In genomic region chr2:198545411-198545810, GRCh38 we compare ENCODE assay signal across 13 cellular contexts.
DNase-seq lines count a peak whose midpoint lies in the region; ATAC-seq, FAIRE-seq and TF ChIP-seq lines count a peak whose summit lies in the region.
"Had no signal": no experiment of that assay in that cellular context is flagged by ENCODE, and none has a peak within 500 bp of the region (broad histone marks: within the 10 kb centered on the region; RNA-seq: fewer than 3 reads in every experiment).

No MANE protein-coding gene starts in this region.

- H4K91ac ChIP-seq in H1 (replicated peaks; ENCODE audit: insufficient read length, low read length) = no peak overlapping the region

- no peak overlapping the region for H2BK12ac ChIP-seq in H1 (ENCODE audit: low read depth, low read length)

- H2AK5ac ChIP-seq in H1 (ENCODE audit: low read depth, low read length) = no peak overlapping the region

- H3K27me3 ChIP-seq in H1 (replicated peaks in 1 of 4; ENCODE audit: control insufficient read depth in 3 of 4, extremely low read depth in 1 of 4, insufficient read depth in 3 of 4, low read length in 3 of 4) (no peaks in the 10 kb centered on the region), neural progenitor cell (no peaks in the 10 kb centered on the region)

- no peak for TF ChIP-seq POLR2A in H1 (IDR thresholded peaks at IDR 0.05; ENCODE audit: control extremely low read depth in 1 of 2, low read depth in 2 of 2, low read length in 2 of 2)

- H3K23ac ChIP-seq in H1 (ENCODE audit: insufficient read length) = no peak overlapping the region

- H3F3A ChIP-seq in neural progenitor cell (ENCODE audit: low read depth) = no peaks in the 10 kb centered on the region

- no peak overlapping the region for H3K14ac ChIP-seq in H1 (ENCODE audit: insufficient read length)

- CTCF ChIA-PET in H1 (lab: Charles Lee; ENCODE audit: partially characterized antibody) = interaction anchor here (0.6 kb wide), 1 partner anchor 1154 kb away, joined by 5 read pairs; no protein-coding TSS in a partner anchor

- no peaks in the 10 kb centered on the region for H3K9me3 Mint-ChIP-seq in neural progenitor cell

- no peak overlapping the region for H3K27ac Mint-ChIP-seq in neural progenitor cell

- H3K23me2 ChIP-seq in H1 (ENCODE audit: low read depth, low read length) = no peaks in the 10 kb centered on the region

- TF ChIP-seq CTCF in H1 (IDR thresholded peaks at IDR 0.05; ENCODE audit: control extremely low read depth in 1 of 3, insufficient read depth in 1 of 3, low read depth in 1 of 3, low read length in 3 of 3) (no peak), neural progenitor cell (IDR thresholded peaks at IDR 0.05) (no peak)

- no peak overlapping the region for H2BK120ac ChIP-seq in H1 (replicated peaks; ENCODE audit: low read depth, low read length)

- no peak for ATAC-seq in GM18873 (IDR thresholded peaks at IDR 0.05; ENCODE audit: low FRiP score, unreplicated experiment)
- ATAC-seq: A549 had no signal

- H3K9me3 ChIP-seq in H1 (ENCODE audit: insufficient read depth in 2 of 2, low read depth in 1 of 2, low read length in 1 of 2) = no peaks in the 10 kb centered on the region
- H3K9me3 ChIP-seq in neural progenitor cell (ENCODE audit: low read depth) = no peaks in the 10 kb centered on the region
- H3K9me3 ChIP-seq: A549 had no signal

- no peak for FAIRE-seq in H1 (lab: Jason Lieb, UNC)
- FAIRE-seq: A549, G401.6, GM12891 had no signal

- no peaks in the 10 kb centered on the region for H3K27me3 Mint-ChIP-seq in neural progenitor cell (ENCODE audit: insufficient read depth, low read depth)

- no peak overlapping the region for H2BK5ac ChIP-seq in H1 (ENCODE audit: low read depth, low read length)

- H3K4me2 ChIP-seq in H1 (ENCODE audit: insufficient read depth in 1 of 2, low read depth in 2 of 2, low read length in 2 of 2) (no peak overlapping the region), neural progenitor cell (no peak overlapping the region)
- H3K4me2 ChIP-seq: A549 had no signal

- no peak overlapping the region for H3K4me3 ChIP-seq in H1 (ENCODE audit: extremely low read depth in 1 of 4, insufficient read depth in 2 of 4, low read depth in 3 of 4, low read length in 4 of 4)
- no peak overlapping the region for H3K4me3 ChIP-seq in neural progenitor cell
- H3K4me3 ChIP-seq: A549 had no signal

- H3K36me3 Mint-ChIP-seq in neural progenitor cell = no peaks in the 10 kb centered on the region

- H3K27ac ChIP-seq in H1 (ENCODE audit: low read depth, low read length) (no peak overlapping the region), neural progenitor cell (no peak overlapping the region)
- H3K27ac ChIP-seq: A549, C4-2B had no signal

- H3K4ac ChIP-seq in H1 (replicated peaks; ENCODE audit: insufficient read length, low read depth, low read length) = no peak overlapping the region

- H2BK15ac ChIP-seq in H1 (ENCODE audit: low read length) = no peak overlapping the region

- peak; percentile 1 for DNase-seq in EH (ENCODE audit: low read depth)
- peak; percentile 34 for DNase-seq in HCEC 1CT
- DNase-seq in H1 (ENCODE audit: low read depth in 1 of 2, low spot score in 2 of 2) = no peak
- peak; percentile 38 for DNase-seq in kidney tubule cell (ENCODE audit: low spot score)
- DNase-seq in neural progenitor cell (ENCODE audit: low spot score) = no peak
- no peak for DNase-seq in UCSD-AML1 (lab: John Stamatoyannopoulos, UW; ENCODE audit: unreplicated experiment)
- DNase-seq in activated naive CD4-positive, alpha-beta T cell (lab: John Stamatoyannopoulos, UW) = no peak
- DNase-seq: OCI-M1 had no signal

- H3K18ac ChIP-seq in H1 (ENCODE audit: extremely low read depth, low read length) = no peak overlapping the region

- no peak overlapping the region for H2BK20ac ChIP-seq in H1 (ENCODE audit: low read length)

- H3K56ac ChIP-seq in H1 (replicated peaks; ENCODE audit: insufficient read length, low read depth, low read length) = no peak overlapping the region

- H4K5ac ChIP-seq in H1 (ENCODE audit: insufficient read length, low read depth, low read length) = no peak overlapping the region

- H3K36me3 ChIP-seq in H1 (ENCODE audit: control insufficient read depth in 2 of 4, insufficient read depth in 4 of 4, low read length in 3 of 4) (no peaks in the 10 kb centered on the region), neural progenitor cell (no peaks in the 10 kb centered on the region)

- H4K20me1 ChIP-seq in H1 (replicated peaks in 1 of 2; ENCODE audit: control insufficient read depth in 1 of 2, insufficient read depth in 2 of 2, low read length in 2 of 2) (no peaks in the 10 kb centered on the region), neural progenitor cell (ENCODE audit: low read depth) (no peaks in the 10 kb centered on the region)

- H3K4me1 ChIP-seq in H1 (replicated peaks in 1 of 4; ENCODE audit: control insufficient read depth in 3 of 4, insufficient read depth in 4 of 4, low read length in 3 of 4) (no peaks in the 10 kb centered on the region), neural progenitor cell (no peaks in the 10 kb centered on the region)
- H3K4me1 ChIP-seq: A549 had no signal

- no peak for TF ChIP-seq RAD21 in H1 (IDR thresholded peaks at IDR 0.05 in 1 of 2, conservative IDR thresholded peaks at IDR 0.05 in 1 of 2; ENCODE audit: low read depth in 2 of 2, low read length in 2 of 2)

- H2AFZ ChIP-seq in H1 (ENCODE audit: low read length) = no peak overlapping the region
- no peak overlapping the region for H2AFZ ChIP-seq in neural progenitor cell (replicated peaks)

- H3K4me3 Mint-ChIP-seq in neural progenitor cell = no peak overlapping the region

- no peak for TF ChIP-seq EP300 in H1 (IDR thresholded peaks at IDR 0.05; ENCODE audit: borderline replicate concordance in 1 of 2, low read depth in 2 of 2, low read length in 2 of 2)

- H3K79me2 ChIP-seq in H1 (ENCODE audit: control insufficient read depth in 1 of 2, insufficient read depth in 2 of 2, low read length in 2 of 2) = no peaks in the 10 kb centered on the region
- no peaks in the 10 kb centered on the region for H3K79me2 ChIP-seq in neural progenitor cell (ENCODE audit: low read depth)

- no peak overlapping the region for H4K8ac ChIP-seq in H1 (ENCODE audit: extremely low read depth, insufficient read depth, low read length)

- H3K9ac ChIP-seq in H1 (replicated peaks in 1 of 4; ENCODE audit: extremely low read depth in 1 of 4, low read depth in 3 of 4, low read length in 3 of 4) (no peak overlapping the region), neural progenitor cell (no peak overlapping the region)

- POLR2A ChIA-PET in H1 (lab: Charles Lee; ENCODE audit: partially characterized antibody) = no interaction called here

- H3K4me1 Mint-ChIP-seq in neural progenitor cell = no peaks in the 10 kb centered on the region

- H3K79me1 ChIP-seq in H1 (ENCODE audit: low read depth, low read length) = no peaks in the 10 kb centered on the region

- WGBS in H1 (ENCODE audit: extremely low coverage in 1 of 2, insufficient coverage in 1 of 2, insufficient read length in 1 of 2, insufficient replicate concordance in 2 of 2, low coverage in 1 of 2, low lambda C conversion rate in 2 of 2, missing lambda C conversion rate in 1 of 2), 2 experiments = 88% methylated on average over 3 of the region's 3 CpGs; no CpG with 5 or more reads in 1 of the 2 experiments

TF ChIP-seq in H1, 55 proteins besides CTCF, POLR2A, EP300 and RAD21:
- TF ChIP-seq MAFK (IDR thresholded peaks at IDR 0.05; ENCODE audit: low read depth, low read length) (0 out of 2 replicates have a peak, but pooled peaks have one; percentile 27), BACH1 (IDR thresholded peaks at IDR 0.05; ENCODE audit: low read length) (0 out of 2 replicates have a peak, but pooled peaks have one; percentile 27), POU5F1 (IDR thresholded peaks at IDR 0.05; ENCODE audit: low read depth, low read length) (no peak)

Comparison
In these comparisons a context has a peak if more than half of its experiments do, and no peak if none do; other contexts are left out.
1. DNase-seq: peak in EH (single experiment), HCEC 1CT (single experiment) and kidney tubule cell (single experiment); none in H1 (0 of 2), neural progenitor cell (single experiment), UCSD-AML1 (single experiment) and activated naive CD4-positive, alpha-beta T cell (0 of 4).